Comparison of ENCODE assay signal across 20 cellular contexts in genomic region chr4:95867919-95868318, GRCh38. TPM values are rescaled to one million over a fixed set of nuclear protein-coding genes. Genes with fewer than 3 reads are reported as not detected.
DNase-seq lines count a peak whose midpoint lies in the region; ATAC-seq and TF ChIP-seq lines count a peak whose summit lies in the region.
"Had no signal": no experiment of that assay in that cellular context is flagged by ENCODE, and none has a peak within 500 bp of the region (broad histone marks: within the 10 kb centered on the region; RNA-seq: fewer than 3 reads in every experiment).

No MANE protein-coding gene starts in this region.

- H3K27ac ChIP-seq in HCT116 (ENCODE audit: low read depth, low read length) (no peak overlapping the region), PC-3 (ENCODE audit: low read length) (no peak overlapping the region), fibroblast of lung (ENCODE audit: insufficient read depth, low read length) (no peak overlapping the region)
- H3K27ac ChIP-seq: coronary artery, HL-60, PC-9, thoracic aorta had no signal

- BruUV-seq in HCT116 (replicated peaks; lab: Mats Ljungman, UMichigan) (no TSS peak), PC-3 (replicated peaks; lab: Mats Ljungman, UMichigan) (no TSS peak)

- intact Hi-C loops in HCT116 (cut with micrococcal nuclease) (no loop called here), PC-3 (cut with micrococcal nuclease) (no loop called here)
- intact Hi-C loops in activated CD4-positive, alpha-beta memory T cell treated with anti-CD3 and anti-CD28 coated beads for 36 hours (cut with micrococcal nuclease), result no loop called here

- H3K9me3 Mint-ChIP-seq in activated CD4-positive, alpha-beta memory T cell treated with anti-CD3 and anti-CD28 coated beads for 36 hours, result peaks cover 25% of the 10 kb centered on the region
- H3K9me3 Mint-ChIP-seq: activated naive CD4-positive, alpha-beta T cell treated with anti-CD3 and anti-CD28 coated beads, Interleukin-2, amount 50 U/mL, for 24 hours had no signal

- TF ChIP-seq CTCF in HCT116 (IDR thresholded peaks at IDR 0.05 in 2 of 3, conservative IDR thresholded peaks at IDR 0.05 in 1 of 3; ENCODE audit: borderline replicate concordance in 1 of 3, insufficient read depth in 1 of 3, low read depth in 2 of 3, low read length in 2 of 3) (no peak), PC-3 (conservative IDR thresholded peaks at IDR 0.05; ENCODE audit: low read depth, low read length) (no peak), fibroblast of lung (conservative IDR thresholded peaks at IDR 0.05 in 1 of 2, IDR thresholded peaks at IDR 0.05 in 1 of 2; ENCODE audit: low read depth in 1 of 2, low read length in 2 of 2) (no peak)

- POLR2A ChIA-PET in HCT116 (lab: Charles Lee) (no interaction called here), PC-3 (lab: Charles Lee; ENCODE audit: unreplicated experiment) (interaction anchor here (0.6 kb wide), 1 partner anchor 84 kb away, joined by 3 read pairs; no protein-coding TSS in a partner anchor)
- POLR2A ChIA-PET in activated CD4-positive, alpha-beta memory T cell treated with anti-CD3 and anti-CD28 coated beads for 36 hours (lab: Charles Lee), result no interaction called here

- H3K9me2 ChIP-seq in HCT116 (ENCODE audit: insufficient read depth) (no peaks in the 10 kb centered on the region), PC-3 (replicated peaks; ENCODE audit: low read length) (no peaks in the 10 kb centered on the region)

- no peaks in the 10 kb centered on the region for H3K4me1 Mint-ChIP-seq in activated CD4-positive, alpha-beta memory T cell treated with anti-CD3 and anti-CD28 coated beads for 36 hours (ENCODE audit: low read depth)
- H3K4me1 Mint-ChIP-seq: activated naive CD4-positive, alpha-beta T cell treated with anti-CD3 and anti-CD28 coated beads, Interleukin-2, amount 50 U/mL, for 24 hours; CD4-positive, CD25-positive, alpha-beta regulatory T cell; nephron had no signal

- H3K9me3 ChIP-seq in HCT116 (ENCODE audit: control insufficient read depth in 1 of 2, insufficient read depth in 1 of 2, low read depth in 1 of 2, low read length in 2 of 2) (peaks cover 0 to 4% of the 10 kb centered on the region in 2 experiments; a peak in 2 of 4 replicates), PC-3 (ENCODE audit: low read length) (0 out of 2 replicates have a peak, but pooled peaks cover 5% of the 10 kb centered on the region), fibroblast of lung (ENCODE audit: control insufficient read depth, insufficient read depth, low read depth, low read length) (no peaks in the 10 kb centered on the region)

- TF ChIP-seq POLR2A in HCT116 (IDR thresholded peaks at IDR 0.05; ENCODE audit: borderline replicate concordance, extremely low read depth, insufficient read depth, insufficient read length), result no peak

- H4K20me1 ChIP-seq in HCT116 (ENCODE audit: insufficient read depth), result no peaks in the 10 kb centered on the region
- H4K20me1 ChIP-seq in PC-3 (ENCODE audit: low read length), result no peaks in the 10 kb centered on the region
- no peaks in the 10 kb centered on the region for H4K20me1 ChIP-seq in fibroblast of lung (ENCODE audit: control insufficient read depth, extremely low read depth, insufficient read depth, low read length)

- H3K4me3 ChIP-seq in HCT116 (replicated peaks in 1 of 2; ENCODE audit: low read depth in 1 of 2, low read length in 2 of 2), result no peak overlapping the region
- H3K4me3 ChIP-seq in PC-3 (ENCODE audit: low read length), result no peak overlapping the region
- no peak overlapping the region for H3K4me3 ChIP-seq in fibroblast of lung (replicated peaks in 1 of 4; ENCODE audit: control extremely low read depth in 1 of 4, insufficient read depth in 1 of 4, low read depth in 3 of 4, low read length in 4 of 4)
- H3K4me3 ChIP-seq: coronary artery, PC-9, thoracic aorta had no signal

- no peak for ATAC-seq in HCT116
- no peak for ATAC-seq in PC-3
- no peak for ATAC-seq in HG02759 (IDR thresholded peaks at IDR 0.05; ENCODE audit: unreplicated experiment)
- ATAC-seq: left colon had no signal

- H3K27ac Mint-ChIP-seq in activated CD4-positive, alpha-beta memory T cell treated with anti-CD3 and anti-CD28 coated beads for 36 hours, result no peak overlapping the region
- H3K27ac Mint-ChIP-seq: activated naive CD4-positive, alpha-beta T cell treated with anti-CD3 and anti-CD28 coated beads, Interleukin-2, amount 50 U/mL, for 24 hours; CD4-positive, CD25-positive, alpha-beta regulatory T cell; nephron had no signal

- H3K4me2 ChIP-seq in HCT116 (ENCODE audit: low read length) (no peak overlapping the region), PC-3 (ENCODE audit: low read length) (no peak overlapping the region), fibroblast of lung (ENCODE audit: extremely low read depth, insufficient read depth, low read length) (no peak overlapping the region)
- H3K4me2 ChIP-seq: PC-9 had no signal

- no peak overlapping the region for H3K4me3 Mint-ChIP-seq in activated CD4-positive, alpha-beta memory T cell treated with anti-CD3 and anti-CD28 coated beads for 36 hours
- H3K4me3 Mint-ChIP-seq: activated naive CD4-positive, alpha-beta T cell treated with anti-CD3 and anti-CD28 coated beads, Interleukin-2, amount 50 U/mL, for 24 hours; CD4-positive, CD25-positive, alpha-beta regulatory T cell; nephron had no signal

- H3K27me3 Mint-ChIP-seq in activated CD4-positive, alpha-beta memory T cell treated with anti-CD3 and anti-CD28 coated beads for 36 hours, result no peaks in the 10 kb centered on the region
- H3K27me3 Mint-ChIP-seq: activated naive CD4-positive, alpha-beta T cell treated with anti-CD3 and anti-CD28 coated beads, Interleukin-2, amount 50 U/mL, for 24 hours; CD4-positive, CD25-positive, alpha-beta regulatory T cell had no signal

- no peaks in the 10 kb centered on the region for H3K36me3 Mint-ChIP-seq in activated CD4-positive, alpha-beta memory T cell treated with anti-CD3 and anti-CD28 coated beads for 36 hours
- H3K36me3 Mint-ChIP-seq: activated naive CD4-positive, alpha-beta T cell treated with anti-CD3 and anti-CD28 coated beads, Interleukin-2, amount 50 U/mL, for 24 hours; CD4-positive, CD25-positive, alpha-beta regulatory T cell had no signal

- H3K27me3 ChIP-seq in HCT116 (ENCODE audit: insufficient read depth, low read length) (no peaks in the 10 kb centered on the region), PC-3 (ENCODE audit: low read length) (no peaks in the 10 kb centered on the region), fibroblast of lung (ENCODE audit: control insufficient read depth, insufficient read depth, low read length) (no peaks in the 10 kb centered on the region)

- CTCF ChIA-PET in HCT116 (lab: Charles Lee), result no interaction called here
- CTCF ChIA-PET in PC-3 (lab: Charles Lee), result no interaction called here
- CTCF ChIA-PET in activated CD4-positive, alpha-beta memory T cell treated with anti-CD3 and anti-CD28 coated beads for 36 hours (lab: Charles Lee), result interaction anchor here (0.7 kb wide), 1 partner anchor 319 kb away, joined by 3 read pairs; the partner anchor contains the start of gene UNC5C

- no peaks in the 10 kb centered on the region for H3K79me2 ChIP-seq in HCT116 (ENCODE audit: insufficient read depth, low read length)
- H3K79me2 ChIP-seq in PC-3 (ENCODE audit: low read length), result no peaks in the 10 kb centered on the region
- H3K79me2 ChIP-seq in fibroblast of lung (ENCODE audit: control insufficient read depth, insufficient read depth, low read length), result no peaks in the 10 kb centered on the region

- peak; percentile 8 for DNase-seq in COLO829 (ENCODE audit: low spot score)
- peak; percentile 28 for DNase-seq in HCT116 (ENCODE audit: low read depth, low spot score)
- peak; percentile 26 for DNase-seq in PC-3
- DNase-seq in fibroblast of lung (ENCODE audit: low read depth in 2 of 2), result peak; percentile 9 to 11
- DNase-seq in activated CD4-positive, alpha-beta memory T cell treated with anti-CD3 and anti-CD28 coated beads for 36 hours, result no peak
- DNase-seq in activated CD4-positive, CD25-positive, alpha-beta regulatory T cell treated with anti-CD3 and anti-CD28 coated beads, Interleukin-2, amount 50 U/mL, for 72 hours, result no peak
- DNase-seq in KG1 (lab: John Stamatoyannopoulos, UW), result no peak
- DNase-seq: activated CD8-positive, alpha-beta memory T cell treated with anti-CD3 and anti-CD28 coated beads for 24 hours; CD4-positive, CD25-positive, alpha-beta regulatory T cell; left colon; NCI-H146 had no signal

- H2AFZ ChIP-seq in HCT116 (ENCODE audit: low read depth, low read length, poor library complexity, severe bottlenecking) (no peak overlapping the region), PC-3 (ENCODE audit: low read length) (no peak overlapping the region), fibroblast of lung (ENCODE audit: low read length) (no peak overlapping the region)
- H2AFZ ChIP-seq: PC-9 had no signal

- no peaks in the 10 kb centered on the region for H3K36me3 ChIP-seq in HCT116 (ENCODE audit: control insufficient read depth in 1 of 2, insufficient read depth in 2 of 2, low read length in 2 of 2)
- H3K36me3 ChIP-seq in PC-3 (ENCODE audit: low read depth, low read length), result no peaks in the 10 kb centered on the region
- no peaks in the 10 kb centered on the region for H3K36me3 ChIP-seq in fibroblast of lung (ENCODE audit: control insufficient read depth, insufficient read depth, low read length)
- H3K36me3 ChIP-seq: thoracic aorta had no signal

- H3K4me1 ChIP-seq in HCT116 (ENCODE audit: control insufficient read depth in 1 of 2, insufficient read depth in 2 of 2, low read length in 2 of 2), result no peaks in the 10 kb centered on the region
- no peaks in the 10 kb centered on the region for H3K4me1 ChIP-seq in PC-3 (ENCODE audit: insufficient read depth, low read length)
- H3K4me1 ChIP-seq in fibroblast of lung (ENCODE audit: control insufficient read depth, extremely low read depth, insufficient read depth, low read length), result no peaks in the 10 kb centered on the region

- no peaks in the 10 kb centered on the region for H3F3A ChIP-seq in PC-3 (ENCODE audit: low read length, unreplicated experiment)

- H3K9ac ChIP-seq in HCT116 (ENCODE audit: low read length), result no peak overlapping the region
- H3K9ac ChIP-seq in PC-3 (ENCODE audit: low read length), result no peak overlapping the region
- H3K9ac ChIP-seq in fibroblast of lung (ENCODE audit: insufficient read depth, low read length), result no peak overlapping the region

- TF ChIP-seq RAD21 in HCT116 (IDR thresholded peaks at IDR 0.05; ENCODE audit: low read depth), result 0 out of 2 replicates have a peak, but pooled peaks have one; percentile 8

- RAD21 ChIA-PET in HCT116 (lab: Charles Lee; ENCODE audit: low non-redundant PET in 1 of 2, low total read pairs in 2 of 2, uncharacterized antibody in 2 of 2, unreplicated experiment in 2 of 2), result no interaction called here

TF ChIP-seq in HCT116, 20 proteins besides CTCF, POLR2A, EP300 and RAD21:
- TF ChIP-seq FOSL1 (IDR thresholded peaks at IDR 0.05; ENCODE audit: low read depth) (no peak), CBX3 (IDR thresholded peaks at IDR 0.05; ENCODE audit: low read depth) (peak; percentile 56; the same call in 1 of the 2 replicates)

RNA-seq across cellular contexts. Expression of gene PDHA2, which starts 28.0 kb away (rescaled TPM):
- total RNA-seq in HCT116 (2021; ENCODE audit: unreplicated experiment) (not detected), PC-3 (2014; rRNA removed) (not detected in 2 replicates), fibroblast of lung (not detected in 2 replicates)
- not detected in 2 replicates for polyA plus RNA-seq in HCT116 (2012)
- polyA plus RNA-seq in fibroblast of lung, result not detected in 2 replicates
- polyA plus RNA-seq in fibroblast of lung (2012), result not detected in 2 replicates
- not detected in 2 replicates for polyA minus RNA-seq in fibroblast of lung (ENCODE audit: low replicate concordance)
- total RNA-seq in activated CD4-positive, alpha-beta memory T cell treated with anti-CD3 and anti-CD28 coated beads for 36 hours, result not detected
- total RNA-seq: CD4-positive, CD25-positive, alpha-beta regulatory T cell; left colon; PC-9; skeletal muscle tissue; T-helper 2 cell treated with Interferon-gamma antibody and Interleukin-4, amounts not matched to agents 100 ng/mL and 5 ng/mL, for 36 hours; thoracic aorta had no signal
- polyA plus RNA-seq: CD4-positive, CD25-positive, alpha-beta regulatory T cell had no signal

Comparison
In these comparisons a context has a peak if more than half of its experiments do, and no peak if none do; other contexts are left out.
1. DNase-seq: peak in COLO829 (single experiment), HCT116 (single experiment), PC-3 (single experiment) and fibroblast of lung (2 of 2); none in activated CD4-positive, alpha-beta memory T cell treated with anti-CD3 and anti-CD28 coated beads for 36 hours (single experiment), activated CD4-positive, CD25-positive, alpha-beta regulatory T cell treated with anti-CD3 and anti-CD28 coated beads, Interleukin-2, amount 50 U/mL, for 72 hours (single experiment) and KG1 (single experiment).